8 cellular contexts compared by ENCODE assay signal in genomic region chr1:116498789-116499628, GRCh38.
DNase-seq lines count a peak whose midpoint lies in the region; ATAC-seq and TF ChIP-seq lines count a peak whose summit lies in the region.

No MANE protein-coding gene starts in this region.

- no peak overlapping the region for H3K9ac ChIP-seq in smooth muscle cell (ENCODE audit: low read depth)

- no peaks in the 10 kb centered on the region for H4K20me1 ChIP-seq in smooth muscle cell (ENCODE audit: low read depth)

- H2AFZ ChIP-seq in smooth muscle cell (ENCODE audit: low read depth), result peak overlapping the region; percentile 68

- H3K27ac ChIP-seq in body of pancreas (peak overlapping the region in 3 of 4 donors; percentile 22 to 81 (median 33)), smooth muscle cell (ENCODE audit: low read depth) (no peak overlapping the region)

- H3K4me1 ChIP-seq in body of pancreas (peaks cover 50% of the 10 kb centered on the region), smooth muscle cell (ENCODE audit: low read depth) (peaks cover 12% of the 10 kb centered on the region)

- intact Hi-C loops in body of pancreas (cut with DNase I), result no loop called here

- no peak overlapping the region for H3K4me3 ChIP-seq in body of pancreas
- no peak overlapping the region for H3K4me3 ChIP-seq in smooth muscle cell

- H3K4me2 ChIP-seq in smooth muscle cell, result no peak overlapping the region

- ATAC-seq in body of pancreas (peak; percentile 73), GM19023 (IDR thresholded peaks at IDR 0.05; ENCODE audit: unreplicated experiment) (no peak)

- H3K27me3 ChIP-seq in body of pancreas (no peaks in the 10 kb centered on the region), smooth muscle cell (ENCODE audit: low read depth) (no peaks in the 10 kb centered on the region)

- no peaks in the 10 kb centered on the region for H3K9me3 ChIP-seq in body of pancreas
- no peaks in the 10 kb centered on the region for H3K9me3 ChIP-seq in smooth muscle cell (replicated peaks; ENCODE audit: low read depth)

- DNase-seq in EH (ENCODE audit: low read depth), result peak; percentile 76
- peak; percentile 68 for DNase-seq in HCEC 1CT
- peak; percentile 66 for DNase-seq in NCI-H1105 treated with DMSO at 0.1 percent for 48 hours (lab: John Stamatoyannopoulos, UW)
- DNase-seq in SKM-1 (lab: John Stamatoyannopoulos, UW; ENCODE audit: unreplicated experiment), result peak; percentile 71
- peak; percentile 66 to 79 (median 68) for DNase-seq in body of pancreas
- peak; percentile 66 for DNase-seq in iPS DF 4.7 (ENCODE audit: extremely low read depth, low spot score)
- DNase-seq in smooth muscle cell (lab: John Stamatoyannopoulos, UW; ENCODE audit: unreplicated experiment), result peak; percentile 15

- H3F3A ChIP-seq in smooth muscle cell (ENCODE audit: low read depth), result peaks cover 5% of the 10 kb centered on the region

- no peak for TF ChIP-seq POLR2A in body of pancreas (IDR thresholded peaks at IDR 0.05)

- H3K36me3 ChIP-seq in body of pancreas (replicated peaks in 1 of 2; ENCODE audit: insufficient read depth in 1 of 2, low read depth in 2 of 2), result no peaks in the 10 kb centered on the region
- H3K36me3 ChIP-seq in smooth muscle cell (ENCODE audit: low read depth), result no peaks in the 10 kb centered on the region

- peak; percentile 74 to 94 (median 90) for TF ChIP-seq CTCF in body of pancreas (IDR thresholded peaks at IDR 0.05)
- TF ChIP-seq CTCF in smooth muscle cell (IDR thresholded peaks at IDR 0.05; ENCODE audit: borderline replicate concordance, insufficient read depth, poor library complexity, severe bottlenecking), result peak; percentile 75

- H3K79me2 ChIP-seq in smooth muscle cell (ENCODE audit: low read depth), result no peaks in the 10 kb centered on the region

- 40% methylated on average over 13 of the region's 13 CpGs for WGBS in body of pancreas, 2 donors
- 57% methylated on average over 13 of the region's 13 CpGs for WGBS in smooth muscle cell (ENCODE audit: low lambda C conversion rate)

Comparison
In these comparisons a context has a peak if more than half of its experiments do, and no peak if none do; other contexts are left out.
1. DNase-seq: peak in every context shown above with its lines; median percentile 76 in EH; 71 in SKM-1; 68 in HCEC 1CT; 68 in body of pancreas; 66 in NCI-H1105 treated with DMSO at 0.1 percent for 48 hours; 66 in iPS DF 4.7; 15 in smooth muscle cell.